Comparison of ENCODE assay signal across 27 cellular contexts in the genomic region with DNA sequence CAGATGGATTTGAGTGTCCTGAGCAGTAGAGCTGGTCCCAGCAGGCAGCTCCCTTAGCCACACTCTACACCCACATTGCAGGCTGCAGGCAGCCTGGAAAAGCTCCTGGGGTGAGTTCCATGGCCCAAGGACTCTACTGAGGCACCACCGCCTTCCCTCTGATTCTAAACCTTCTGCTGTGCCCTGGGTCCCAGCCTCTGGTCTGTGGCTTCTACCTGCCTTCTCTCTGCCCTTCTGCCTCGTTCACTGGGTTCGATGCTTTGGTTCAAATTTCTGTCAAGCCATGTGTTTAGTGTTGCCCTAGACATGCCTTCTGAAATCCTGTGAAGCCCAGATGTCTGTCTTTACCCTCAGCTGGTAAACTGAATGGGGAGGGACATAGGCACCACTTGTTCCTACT. TPM values are rescaled to one million over a fixed set of nuclear protein-coding genes. Genes with fewer than 3 reads are reported as not detected.
"Had no signal": no experiment of that assay in that cellular context is flagged by ENCODE, and none has a peak within 500 bp of the region (broad histone marks: within the 10 kb centered on the region; RNA-seq: fewer than 3 reads in every experiment).

No MANE protein-coding gene starts in this region.

- H3K36me3 Mint-ChIP-seq: activated CD4-positive, alpha-beta memory T cell treated with anti-CD3 and anti-CD28 coated beads for 36 hours; activated naive CD4-positive, alpha-beta T cell treated with anti-CD3 and anti-CD28 coated beads, Interleukin-2, amount 10 ng/mL, durations not matched to agents 7 days and 5 days; immature natural killer cell had no signal

- H3K79me2 ChIP-seq: hepatocyte had no signal

- H3K4me1 ChIP-seq: left lung, sigmoid colon, suprapubic skin, tibial nerve had no signal

- H3K9me3 ChIP-seq: left lung, sigmoid colon, suprapubic skin, tibial nerve had no signal

- H3K27ac Mint-ChIP-seq: activated CD4-positive, alpha-beta memory T cell treated with anti-CD3 and anti-CD28 coated beads for 36 hours; activated naive CD4-positive, alpha-beta T cell treated with anti-CD3 and anti-CD28 coated beads, Interleukin-2, amount 10 ng/mL, durations not matched to agents 7 days and 5 days; immature natural killer cell; natural killer cell treated with Interleukin-12 subunit alpha and Interleukin-12 subunit beta and Interleukin-15 and Interleukin-18, amount 100 ng/mL, for 72 hours; T-helper 1 cell treated with Interleukin-12 subunit alpha and Interleukin-12 subunit beta and Interleukin-4 antibody, amounts not matched to agents 30 μg/mL and 1 μg/mL, for 36 hours had no signal

- DNase-seq: activated CD4-positive, alpha-beta memory T cell treated with anti-CD3 and anti-CD28 coated beads for 36 hours; activated CD4-positive, alpha-beta T cell treated with anti-CD3 and anti-CD28 coated beads for 4 hours; activated CD4-positive, CD25-positive, alpha-beta regulatory T cell; activated effector memory CD4-positive, alpha-beta T cell treated with anti-CD3 and anti-CD28 coated beads, Interleukin-2, amount 50 U/mL, for 16 hours; activated naive CD4-positive, alpha-beta T cell treated with anti-CD3 and anti-CD28 coated beads, Interleukin-2, amount 10 ng/mL, durations not matched to agents 7 days and 5 days; activated T-cell treated with anti-CD3 and anti-CD28 coated beads for 4 hours; amygdala; dermis blood vessel endothelial cell; effector CD8-positive, alpha-beta T cell; foreskin melanocyte; glutamatergic neuron; immature natural killer cell; kidney glomerular epithelial cell; left lung; mammary epithelial cell; midbrain; retina; sigmoid colon; stimulated activated CD4-positive, alpha-beta T cell treated with anti-CD3 and anti-CD28 coated beads, Interleukin-4, amount 100 ng/mL, for 1 hour; stimulated activated naive CD8-positive, alpha-beta T cell treated with anti-CD3 and anti-CD28 coated beads, Interleukin-15, amount 100 ng/mL, for 72 hours had no signal

- H2AFZ ChIP-seq: hepatocyte had no signal

- H3K4me3 Mint-ChIP-seq: activated CD4-positive, alpha-beta memory T cell treated with anti-CD3 and anti-CD28 coated beads for 36 hours; activated naive CD4-positive, alpha-beta T cell treated with anti-CD3 and anti-CD28 coated beads, Interleukin-2, amount 10 ng/mL, durations not matched to agents 7 days and 5 days; immature natural killer cell; natural killer cell treated with Interleukin-12 subunit alpha and Interleukin-12 subunit beta and Interleukin-15 and Interleukin-18, amount 100 ng/mL, for 72 hours; stimulated activated naive CD8-positive, alpha-beta T cell treated with anti-CD3 and anti-CD28 coated beads, Interleukin-15, amount 100 ng/mL, for 72 hours; T-helper 1 cell treated with Interleukin-12 subunit alpha and Interleukin-12 subunit beta and Interleukin-4 antibody, amounts not matched to agents 30 μg/mL and 1 μg/mL, for 36 hours had no signal

- H3K4me1 Mint-ChIP-seq: activated naive CD4-positive, alpha-beta T cell treated with anti-CD3 and anti-CD28 coated beads, Interleukin-2, amount 10 ng/mL, durations not matched to agents 7 days and 5 days; immature natural killer cell had no signal

- H3K9me3 Mint-ChIP-seq: activated CD4-positive, alpha-beta memory T cell treated with anti-CD3 and anti-CD28 coated beads for 36 hours; activated naive CD4-positive, alpha-beta T cell treated with anti-CD3 and anti-CD28 coated beads, Interleukin-2, amount 10 ng/mL, durations not matched to agents 7 days and 5 days; natural killer cell treated with Interleukin-12 subunit alpha and Interleukin-12 subunit beta and Interleukin-15 and Interleukin-18, amount 100 ng/mL, for 72 hours had no signal

- H3K4me2 ChIP-seq: hepatocyte had no signal

- H3K4me3 ChIP-seq: cardiac muscle cell, hepatocyte, left lung, sigmoid colon, suprapubic skin, tibial nerve had no signal

- H3K27me3 ChIP-seq: cardiac muscle cell, sigmoid colon, tibial nerve had no signal

- H3K27ac ChIP-seq: cardiac muscle cell, hepatocyte, left lung, sigmoid colon, suprapubic skin, tibial nerve had no signal

- H3K36me3 ChIP-seq: cardiac muscle cell, left lung, sigmoid colon, suprapubic skin, tibial nerve had no signal

RNA-seq across cellular contexts. Expression of a gene that starts 1.5 kb away (rescaled TPM):
- total RNA-seq: activated CD4-positive, alpha-beta memory T cell treated with anti-CD3 and anti-CD28 coated beads for 36 hours; cardiac muscle cell; dermis blood vessel endothelial cell; hepatocyte; left lung; mammary epithelial cell; natural killer cell treated with Interleukin-12 subunit alpha and Interleukin-12 subunit beta and Interleukin-15 and Interleukin-18, amount 100 ng/mL, for 72 hours; sigmoid colon; suprapubic skin; tibial nerve had no signal
- polyA plus RNA-seq: cardiac muscle cell, esophagus, hepatocyte, immature natural killer cell, mammary epithelial cell, sigmoid colon had no signal
